Comparison of ENCODE assay signal across 1 cellular context in genomic region chr2:187994464-187995331, GRCh38.
TF ChIP-seq lines count a peak whose summit lies in the region.

No MANE protein-coding gene starts in this region.

TF ChIP-seq in WTC11, 78 proteins besides CTCF, POLR2A, EP300 and RAD21 (continued from another document):
- TF ChIP-seq, protein P1, sequence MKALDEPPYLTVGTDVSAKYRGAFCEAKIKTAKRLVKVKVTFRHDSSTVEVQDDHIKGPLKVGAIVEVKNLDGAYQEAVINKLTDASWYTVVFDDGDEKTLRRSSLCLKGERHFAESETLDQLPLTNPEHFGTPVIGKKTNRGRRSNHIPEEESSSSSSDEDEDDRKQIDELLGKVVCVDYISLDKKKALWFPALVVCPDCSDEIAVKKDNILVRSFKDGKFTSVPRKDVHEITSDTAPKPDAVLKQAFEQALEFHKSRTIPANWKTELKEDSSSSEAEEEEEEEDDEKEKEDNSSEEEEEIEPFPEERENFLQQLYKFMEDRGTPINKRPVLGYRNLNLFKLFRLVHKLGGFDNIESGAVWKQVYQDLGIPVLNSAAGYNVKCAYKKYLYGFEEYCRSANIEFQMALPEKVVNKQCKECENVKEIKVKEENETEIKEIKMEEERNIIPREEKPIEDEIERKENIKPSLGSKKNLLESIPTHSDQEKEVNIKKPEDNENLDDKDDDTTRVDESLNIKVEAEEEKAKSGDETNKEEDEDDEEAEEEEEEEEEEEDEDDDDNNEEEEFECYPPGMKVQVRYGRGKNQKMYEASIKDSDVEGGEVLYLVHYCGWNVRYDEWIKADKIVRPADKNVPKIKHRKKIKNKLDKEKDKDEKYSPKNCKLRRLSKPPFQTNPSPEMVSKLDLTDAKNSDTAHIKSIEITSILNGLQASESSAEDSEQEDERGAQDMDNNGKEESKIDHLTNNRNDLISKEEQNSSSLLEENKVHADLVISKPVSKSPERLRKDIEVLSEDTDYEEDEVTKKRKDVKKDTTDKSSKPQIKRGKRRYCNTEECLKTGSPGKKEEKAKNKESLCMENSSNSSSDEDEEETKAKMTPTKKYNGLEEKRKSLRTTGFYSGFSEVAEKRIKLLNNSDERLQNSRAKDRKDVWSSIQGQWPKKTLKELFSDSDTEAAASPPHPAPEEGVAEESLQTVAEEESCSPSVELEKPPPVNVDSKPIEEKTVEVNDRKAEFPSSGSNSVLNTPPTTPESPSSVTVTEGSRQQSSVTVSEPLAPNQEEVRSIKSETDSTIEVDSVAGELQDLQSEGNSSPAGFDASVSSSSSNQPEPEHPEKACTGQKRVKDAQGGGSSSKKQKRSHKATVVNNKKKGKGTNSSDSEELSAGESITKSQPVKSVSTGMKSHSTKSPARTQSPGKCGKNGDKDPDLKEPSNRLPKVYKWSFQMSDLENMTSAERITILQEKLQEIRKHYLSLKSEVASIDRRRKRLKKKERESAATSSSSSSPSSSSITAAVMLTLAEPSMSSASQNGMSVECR (CRISPR knock-in tag; IDR thresholded peaks at IDR 0.05; ENCODE audit: borderline replicate concordance): no peak
- TF ChIP-seq, protein P2, sequence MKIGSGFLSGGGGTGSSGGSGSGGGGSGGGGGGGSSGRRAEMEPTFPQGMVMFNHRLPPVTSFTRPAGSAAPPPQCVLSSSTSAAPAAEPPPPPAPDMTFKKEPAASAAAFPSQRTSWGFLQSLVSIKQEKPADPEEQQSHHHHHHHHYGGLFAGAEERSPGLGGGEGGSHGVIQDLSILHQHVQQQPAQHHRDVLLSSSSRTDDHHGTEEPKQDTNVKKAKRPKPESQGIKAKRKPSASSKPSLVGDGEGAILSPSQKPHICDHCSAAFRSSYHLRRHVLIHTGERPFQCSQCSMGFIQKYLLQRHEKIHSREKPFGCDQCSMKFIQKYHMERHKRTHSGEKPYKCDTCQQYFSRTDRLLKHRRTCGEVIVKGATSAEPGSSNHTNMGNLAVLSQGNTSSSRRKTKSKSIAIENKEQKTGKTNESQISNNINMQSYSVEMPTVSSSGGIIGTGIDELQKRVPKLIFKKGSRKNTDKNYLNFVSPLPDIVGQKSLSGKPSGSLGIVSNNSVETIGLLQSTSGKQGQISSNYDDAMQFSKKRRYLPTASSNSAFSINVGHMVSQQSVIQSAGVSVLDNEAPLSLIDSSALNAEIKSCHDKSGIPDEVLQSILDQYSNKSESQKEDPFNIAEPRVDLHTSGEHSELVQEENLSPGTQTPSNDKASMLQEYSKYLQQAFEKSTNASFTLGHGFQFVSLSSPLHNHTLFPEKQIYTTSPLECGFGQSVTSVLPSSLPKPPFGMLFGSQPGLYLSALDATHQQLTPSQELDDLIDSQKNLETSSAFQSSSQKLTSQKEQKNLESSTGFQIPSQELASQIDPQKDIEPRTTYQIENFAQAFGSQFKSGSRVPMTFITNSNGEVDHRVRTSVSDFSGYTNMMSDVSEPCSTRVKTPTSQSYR (CRISPR knock-in tag; IDR thresholded peaks at IDR 0.05): no peak
- no peak for TF ChIP-seq PREB (CRISPR knock-in tag; IDR thresholded peaks at IDR 0.05; ENCODE audit: borderline replicate concordance)
- TF ChIP-seq MYBL2 (CRISPR knock-in tag; IDR thresholded peaks at IDR 0.05): no peak
- TF ChIP-seq RELA (CRISPR knock-in tag; IDR thresholded peaks at IDR 0.05; ENCODE audit: borderline replicate concordance): no peak
- no peak for TF ChIP-seq ZNF232 (CRISPR knock-in tag; IDR thresholded peaks at IDR 0.05)
- TF ChIP-seq, protein P3, sequence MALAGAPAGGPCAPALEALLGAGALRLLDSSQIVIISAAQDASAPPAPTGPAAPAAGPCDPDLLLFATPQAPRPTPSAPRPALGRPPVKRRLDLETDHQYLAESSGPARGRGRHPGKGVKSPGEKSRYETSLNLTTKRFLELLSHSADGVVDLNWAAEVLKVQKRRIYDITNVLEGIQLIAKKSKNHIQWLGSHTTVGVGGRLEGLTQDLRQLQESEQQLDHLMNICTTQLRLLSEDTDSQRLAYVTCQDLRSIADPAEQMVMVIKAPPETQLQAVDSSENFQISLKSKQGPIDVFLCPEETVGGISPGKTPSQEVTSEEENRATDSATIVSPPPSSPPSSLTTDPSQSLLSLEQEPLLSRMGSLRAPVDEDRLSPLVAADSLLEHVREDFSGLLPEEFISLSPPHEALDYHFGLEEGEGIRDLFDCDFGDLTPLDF (CRISPR knock-in tag; IDR thresholded peaks at IDR 0.05): no peak
